9 cellular contexts compared by ENCODE assay signal in the genomic region with DNA sequence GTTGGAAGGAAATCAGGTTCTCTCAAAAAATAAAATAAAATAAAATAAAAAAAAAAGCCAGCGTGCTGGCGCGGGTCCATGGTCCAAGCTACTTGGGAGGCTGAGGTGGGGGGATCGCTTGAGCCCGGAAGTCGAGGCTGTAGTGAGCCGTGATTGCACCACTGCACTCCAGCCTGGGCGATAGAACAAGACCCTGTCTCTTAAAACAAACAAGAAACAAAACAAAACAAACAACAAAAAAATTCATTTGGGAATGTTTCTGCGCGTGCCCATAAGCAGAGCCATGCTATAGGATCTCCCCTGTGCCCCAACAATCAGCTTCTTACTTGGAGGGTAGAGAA. TPM values are rescaled to one million over a fixed set of nuclear protein-coding genes. Genes with fewer than 3 reads are reported as not detected.
DNase-seq lines count a peak whose midpoint lies in the region; ATAC-seq, FAIRE-seq and TF ChIP-seq lines count a peak whose summit lies in the region.
"Had no signal": no experiment of that assay in that cellular context is flagged by ENCODE, and none has a peak within 500 bp of the region (broad histone marks: within the 10 kb centered on the region; RNA-seq: fewer than 3 reads in every experiment).

No MANE protein-coding gene starts in this region.

- no peak for TF ChIP-seq CTCF in K562 (IDR thresholded peaks at IDR 0.05 in 2 of 3, conservative IDR thresholded peaks at IDR 0.05 in 1 of 3; ENCODE audit: insufficient read depth in 2 of 3, low read depth in 1 of 3, low read length in 3 of 3)

- H3K79me2 ChIP-seq in K562 (ENCODE audit: control insufficient read depth, insufficient read depth, low read length) (no peaks in the 10 kb centered on the region), mesendoderm (ENCODE audit: control insufficient read depth, insufficient read depth, low read length) (no peaks in the 10 kb centered on the region)

- CTCF ChIA-PET in K562 (lab: Yijun Ruan, JAX; ENCODE audit: low intra/inter-chr PET ratio): no interaction called here

- H4K5ac ChIP-seq in mesendoderm (ENCODE audit: low read length): no peak overlapping the region

- peaks cover 30% of the 10 kb centered on the region for H3K27me3 Mint-ChIP-seq in activated naive CD4-positive, alpha-beta T cell treated with anti-CD3 and anti-CD28 coated beads, Interleukin-2, amount 50 U/mL, for 24 hours

- H3K27ac ChIP-seq in K562 (ENCODE audit: extremely low read depth, low read depth, low read length) (no peak overlapping the region), mesendoderm (ENCODE audit: low read depth, low read length) (no peak overlapping the region), urinary bladder (ENCODE audit: low read depth) (no peak overlapping the region)

- intact Hi-C loops in K562 (cut with micrococcal nuclease): no loop called here

- H3K4me1 ChIP-seq in K562 (replicated peaks in 1 of 2; ENCODE audit: control insufficient read depth in 2 of 2, insufficient read depth in 2 of 2, low read length in 2 of 2) (peaks cover 3 to 19% of the 10 kb centered on the region in 2 experiments; a peak in 3 of 5 replicates), mesendoderm (ENCODE audit: control insufficient read depth, low read depth, low read length) (no peaks in the 10 kb centered on the region), urinary bladder (ENCODE audit: insufficient read depth) (no peaks in the 10 kb centered on the region)

- no peak overlapping the region for H2BK15ac ChIP-seq in mesendoderm (replicated peaks; ENCODE audit: low read depth)

- no peaks in the 10 kb centered on the region for H3K36me3 ChIP-seq in K562 (ENCODE audit: control insufficient read depth, insufficient read depth, low read length)
- no peaks in the 10 kb centered on the region for H3K36me3 ChIP-seq in mesendoderm (ENCODE audit: control insufficient read depth, insufficient read depth, low read length)
- no peaks in the 10 kb centered on the region for H3K36me3 ChIP-seq in urinary bladder (ENCODE audit: insufficient read depth)

- H3K56ac ChIP-seq in mesendoderm (ENCODE audit: low read length): peak overlapping the region; percentile 81

- peak overlapping the region; percentile 90 for H3K4me3 Mint-ChIP-seq in activated naive CD4-positive, alpha-beta T cell treated with anti-CD3 and anti-CD28 coated beads, Interleukin-2, amount 50 U/mL, for 24 hours

- no peak overlapping the region for H2BK5ac ChIP-seq in mesendoderm (ENCODE audit: low read length)

- H3K9me3 ChIP-seq in K562 (replicated peaks; ENCODE audit: control insufficient read depth, insufficient read depth, low read depth, low read length): no peaks in the 10 kb centered on the region

- no peaks in the 10 kb centered on the region for H3K9me1 ChIP-seq in K562 (ENCODE audit: control insufficient read depth, insufficient read depth, low read length)

- no peaks in the 10 kb centered on the region for H4K20me1 ChIP-seq in K562 (replicated peaks; ENCODE audit: control insufficient read depth, insufficient read depth, low read length)

- TF ChIP-seq EP300 in K562 (IDR thresholded peaks at IDR 0.05; ENCODE audit: low read length): no peak

- peaks cover 22% of the 10 kb centered on the region for H3K4me1 Mint-ChIP-seq in activated naive CD4-positive, alpha-beta T cell treated with anti-CD3 and anti-CD28 coated beads, Interleukin-2, amount 50 U/mL, for 24 hours

- H3K23ac ChIP-seq in mesendoderm (ENCODE audit: low read length): no peak overlapping the region

- H3K36me3 Mint-ChIP-seq in activated naive CD4-positive, alpha-beta T cell treated with anti-CD3 and anti-CD28 coated beads, Interleukin-2, amount 50 U/mL, for 24 hours: no peaks in the 10 kb centered on the region

- ATAC-seq in K562: no peak
- no peak for ATAC-seq in GM21576 (IDR thresholded peaks at IDR 0.05; ENCODE audit: unreplicated experiment)

- BruUV-seq in K562 (replicated peaks; lab: Mats Ljungman, UMichigan): no TSS peak

- H2BK120ac ChIP-seq in mesendoderm (ENCODE audit: low read depth, low read length): no peak overlapping the region

- peak overlapping the region; percentile 74 for H3K27ac Mint-ChIP-seq in activated naive CD4-positive, alpha-beta T cell treated with anti-CD3 and anti-CD28 coated beads, Interleukin-2, amount 50 U/mL, for 24 hours

- no peaks in the 10 kb centered on the region for H3K9me3 Mint-ChIP-seq in activated naive CD4-positive, alpha-beta T cell treated with anti-CD3 and anti-CD28 coated beads, Interleukin-2, amount 50 U/mL, for 24 hours

- no peak for FAIRE-seq in K562 (lab: Jason Lieb, UNC)

- 0 out of 2 replicates have a peak overlapping the region, but pooled peaks have one; percentile 15 for H2AFZ ChIP-seq in K562 (ENCODE audit: low read depth, low read length)

- 11% methylated on average over 10 of the region's 10 CpGs for WGBS in K562 (ENCODE audit: insufficient coverage, low coverage, missing lambda C conversion rate)
- no CpG with 5 or more reads among the region's 10 CpGs for WGBS in mesendoderm (ENCODE audit: extremely low coverage, insufficient coverage, low lambda C conversion rate)
- WGBS in urinary bladder: 45% methylated on average over 10 of the region's 10 CpGs

- H3K4ac ChIP-seq in mesendoderm (ENCODE audit: low read depth, low read length): no peak overlapping the region

- no peak overlapping the region for H3K4me3 ChIP-seq in K562
- no peak overlapping the region for H3K4me3 ChIP-seq in mesendoderm (ENCODE audit: low read length)
- H3K4me3 ChIP-seq in urinary bladder (ENCODE audit: low read depth, low read length): peak overlapping the region; percentile 25

- H3K9ac ChIP-seq in K562 (ENCODE audit: insufficient read depth in 1 of 2, low read depth in 2 of 2, low read length in 2 of 2) (no peak overlapping the region), mesendoderm (ENCODE audit: low read length) (no peak overlapping the region)

- no peak for TF ChIP-seq POLR2A in K562 (conservative IDR thresholded peaks at IDR 0.05)

- POLR2A ChIA-PET in K562 (lab: Yijun Ruan, JAX): interaction anchor here (0.6 kb wide), 1 partner anchor 27 kb away, joined by 3 read pairs; no protein-coding TSS in a partner anchor

- H3K4me2 ChIP-seq in K562 (ENCODE audit: insufficient read depth, low read length) (no peak overlapping the region), mesendoderm (ENCODE audit: low read length) (peak overlapping the region; percentile 64)

- H2AK5ac ChIP-seq in mesendoderm (ENCODE audit: low read length): no peak overlapping the region

- no peak overlapping the region for H4K8ac ChIP-seq in mesendoderm (ENCODE audit: low read depth, low read length)

- DNase-seq in activated naive CD4-positive, alpha-beta T cell treated with anti-CD3 and anti-CD28 coated beads, Interleukin-2, amount 50 U/mL, for 16 hours: no peak
- DNase-seq in K562 (ENCODE audit: extremely low read depth in 1 of 4, low spot score in 3 of 4): no peak
- no peak for DNase-seq in mesendoderm
- DNase-seq in SK-N-DZ (ENCODE audit: low spot score): no peak
- DNase-seq in kidney glomerular epithelial cell (lab: John Stamatoyannopoulos, UW): no peak
- DNase-seq: HCEC 1CT had no signal

- H3K27me3 ChIP-seq in K562 (ENCODE audit: control insufficient read depth in 2 of 2, insufficient read depth in 2 of 2, low read length in 2 of 2) (peaks cover 4 to 31% of the 10 kb centered on the region in 2 experiments; a peak in 4 of 5 replicates), mesendoderm (ENCODE audit: insufficient read depth, low read length, poor library complexity) (no peaks in the 10 kb centered on the region)

- no peaks in the 10 kb centered on the region for H3K79me1 ChIP-seq in mesendoderm (ENCODE audit: low read length)

- no peak overlapping the region for H3K18ac ChIP-seq in mesendoderm (ENCODE audit: low read length)

- TF ChIP-seq RAD21 in K562 (CRISPR knock-in tag; conservative IDR thresholded peaks at IDR 0.05 in 1 of 2, IDR thresholded peaks at IDR 0.05 in 1 of 2): no peak

- in situ Hi-C loops in K562 (cut with MboI): no loop called here

RNA-seq across cellular contexts. Expression of a gene that starts 16.4 kb away (rescaled TPM):
- total RNA-seq in K562 (2011; cell fraction: chromatin; rRNA removed; ENCODE audit: low replicate concordance): not detected in 2 replicates
- total RNA-seq in K562 (2011; cell fraction: nucleolus; rRNA removed): not detected in 2 replicates
- not detected in 2 replicates for total RNA-seq in K562 (2011; cell fraction: nucleoplasm; rRNA removed)
- total RNA-seq in K562 (2014; rRNA removed): not detected in 2 replicates
- not detected in 2 replicates for total RNA-seq in K562 (2014; rRNA removed; fragmentation: Illumina TruSeq; extraction: Trizol)
- total RNA-seq in K562 (2015; rRNA removed; fragmentation: Illumina TruSeq; extraction: Trizol): not detected in 2 replicates
- total RNA-seq in K562 (2021): 0.07 and 0.20 TPM in 2 replicates
- polyA plus RNA-seq in K562 (2011; rRNA removed): not detected in 2 replicates
- not detected in 2 replicates for polyA plus RNA-seq in K562 (2011; cell fraction: cytosol; rRNA removed)
- not detected in 2 replicates for polyA plus RNA-seq in K562 (2011; cell fraction: nucleus; rRNA removed)
- polyA plus RNA-seq in K562 (2012): not detected in 2 replicates
- not detected in 2 replicates for polyA plus RNA-seq in K562 (2014; fragmentation: Illumina TruSeq; extraction: Trizol)
- polyA plus RNA-seq in K562 (2014; fragmentation: Nextera tagmentation; extraction: Ambion mirVana): not detected
- polyA plus RNA-seq in K562 (2014; rRNA removed): not detected in 2 replicates
- not detected in 2 replicates for polyA minus RNA-seq in K562 (2011; rRNA and poly(A)+ RNA removed)
- not detected in 2 replicates for polyA minus RNA-seq in K562 (2011; cell fraction: cytosol; rRNA and poly(A)+ RNA removed)
- polyA minus RNA-seq in K562 (2011; cell fraction: nucleus; rRNA and poly(A)+ RNA removed): not detected in 2 replicates
- 0.37 TPM for polyA plus RNA-seq in mesendoderm (2013, experiment 1 of 2)
- 0.31 TPM for polyA plus RNA-seq in mesendoderm (2013, experiment 2 of 2)
- not detected for total RNA-seq in urinary bladder
- 2.1 TPM for polyA plus RNA-seq in urinary bladder
- 0.70 and 0.85 TPM in 2 replicates for polyA plus RNA-seq in SK-N-DZ (2014; cell fraction: cytosol; rRNA removed)
- polyA plus RNA-seq in SK-N-DZ (2014; cell fraction: nucleus; rRNA removed): 0.66 TPM in 1 of 2 replicates, not detected in the other

RNA-seq across cellular contexts. Expression of a gene that starts 54.6 kb away (rescaled TPM):
- total RNA-seq in K562 (2011; cell fraction: chromatin; rRNA removed; ENCODE audit: low replicate concordance): not detected in 2 replicates
- total RNA-seq in K562 (2011; cell fraction: nucleolus; rRNA removed): not detected in 2 replicates
- total RNA-seq in K562 (2011; cell fraction: nucleoplasm; rRNA removed): not detected in 2 replicates
- total RNA-seq in K562 (2014; rRNA removed) (not detected in 2 replicates), K562 (2014; rRNA removed; fragmentation: Illumina TruSeq; extraction: Trizol) (not detected in 2 replicates), K562 (2015; rRNA removed; fragmentation: Illumina TruSeq; extraction: Trizol) (not detected in 2 replicates), K562 (2021) (0.18 TPM in 1 of 2 replicates, not detected in the other), urinary bladder (not detected)
- polyA plus RNA-seq in K562 (2011; rRNA removed) (not detected in 2 replicates), K562 (2014; fragmentation: Illumina TruSeq; extraction: Trizol) (not detected in 2 replicates), K562 (2014; fragmentation: Nextera tagmentation; extraction: Ambion mirVana) (not detected), K562 (2014; rRNA removed) (not detected in 2 replicates), urinary bladder (0.82 TPM)
- polyA plus RNA-seq in K562 (2011; cell fraction: cytosol; rRNA removed): not detected in 2 replicates
- polyA plus RNA-seq in K562 (2011; cell fraction: nucleus; rRNA removed): not detected in 2 replicates
- 0.05 TPM in 1 of 2 replicates, not detected in the other for polyA plus RNA-seq in K562 (2012)
- polyA minus RNA-seq in K562 (2011; rRNA and poly(A)+ RNA removed): not detected in 2 replicates
- polyA minus RNA-seq in K562 (2011; cell fraction: cytosol; rRNA and poly(A)+ RNA removed): not detected in 2 replicates
- not detected in 2 replicates for polyA minus RNA-seq in K562 (2011; cell fraction: nucleus; rRNA and poly(A)+ RNA removed)
- 0.27 TPM for polyA plus RNA-seq in mesendoderm (2013, experiment 1 of 2)
- polyA plus RNA-seq in mesendoderm (2013, experiment 2 of 2): 0.25 TPM
- 21.5 and 23.4 TPM in 2 replicates for polyA plus RNA-seq in SK-N-DZ (2014; cell fraction: cytosol; rRNA removed)
- polyA plus RNA-seq in SK-N-DZ (2014; cell fraction: nucleus; rRNA removed): 11.6 and 16.0 TPM in 2 replicates
